In the genomic region with DNA sequence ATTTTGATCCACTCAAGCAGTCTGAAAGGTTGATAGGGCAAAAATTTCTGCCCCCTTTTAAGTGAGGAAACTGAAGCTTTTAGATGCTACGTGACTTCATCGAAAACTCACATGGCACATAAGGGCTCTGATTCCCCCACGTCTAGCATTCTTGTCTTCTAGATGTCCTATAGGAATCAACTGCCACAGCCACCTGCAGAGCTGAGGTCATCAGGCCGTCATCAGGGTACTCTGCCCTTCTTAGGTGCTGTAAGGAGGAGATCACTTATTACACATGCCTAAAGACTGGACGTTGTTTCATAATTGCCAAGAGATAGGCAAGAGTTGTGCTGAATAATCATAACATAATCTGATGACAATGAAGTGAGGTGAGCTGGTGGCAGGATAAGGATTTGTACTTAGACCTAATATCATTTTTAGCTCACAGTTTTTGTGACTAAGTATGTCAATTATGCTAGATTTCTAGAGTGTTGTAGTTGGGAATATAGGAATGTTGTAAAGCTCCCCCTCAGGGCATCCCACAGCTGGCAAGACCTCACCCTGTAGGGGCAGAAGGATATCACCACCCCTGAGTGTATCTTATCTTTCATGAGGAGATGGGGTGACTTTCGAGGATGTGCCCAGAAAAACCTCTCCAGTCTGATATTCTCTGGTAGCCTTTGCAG, we compare ENCODE assay signal across 14 cellular contexts.
DNase-seq lines count a peak whose midpoint lies in the region; ATAC-seq and TF ChIP-seq lines count a peak whose summit lies in the region.
"Had no signal": no experiment of that assay in that cellular context is flagged by ENCODE, and none has a peak within 500 bp of the region (broad histone marks: within the 10 kb centered on the region; RNA-seq: fewer than 3 reads in every experiment).

No MANE protein-coding gene starts in this region.

- POLR2A ChIA-PET in OCI-LY7 (lab: Charles Lee), result interaction anchor here (0.6 to 1.1 kb wide), 5 partner anchors 8 to 1008 kb away, joined by 3 to 4 read pairs (median 3); no protein-coding TSS in a partner anchor

- no peaks in the 10 kb centered on the region for H3K79me2 ChIP-seq in OCI-LY7 (ENCODE audit: insufficient read depth, low read depth, low read length)

- BruUV-seq in OCI-LY7 (replicated peaks; lab: Mats Ljungman, UMichigan), result no TSS peak

- no peaks in the 10 kb centered on the region for H3K9me2 ChIP-seq in OCI-LY7 (ENCODE audit: insufficient read depth, low read length)

- no peaks in the 10 kb centered on the region for H3K27me3 ChIP-seq in RWPE2 (ENCODE audit: insufficient read depth, poor library complexity, severe bottlenecking)
- H3K27me3 ChIP-seq: BLaER1 treated with 17β-estradiol and CSF1 and Interleukin-3, amounts not matched to agents 10 nM and 100 nM had no signal

- H4K20me1 ChIP-seq in OCI-LY7 (ENCODE audit: insufficient read depth, low read length), result no peaks in the 10 kb centered on the region
- H4K20me1 ChIP-seq: BLaER1 treated with 17β-estradiol and CSF1 and Interleukin-3, amounts not matched to agents 10 nM and 100 nM had no signal

- DNase-seq in EL, result peak; percentile 54
- DNase-seq in M059J (ENCODE audit: low read depth), result peak; percentile 57
- no peak for DNase-seq in RWPE2 (ENCODE audit: low spot score)
- DNase-seq in left colon, result no peak
- DNase-seq in left lobe of liver (ENCODE audit: low spot score), result no peak
- no peak for DNase-seq in OCI-LY7 (ENCODE audit: low spot score)
- DNase-seq: Calu3; CD8-positive, alpha-beta T cell; DMS79 treated with DMSO at 0.1 percent for 48 hours; GDM1; HCEC 1CT had no signal

- no peak overlapping the region for H3K4me2 ChIP-seq in OCI-LY7 (ENCODE audit: low read length)
- H3K4me2 ChIP-seq: BLaER1 treated with 17β-estradiol and CSF1 and Interleukin-3, amounts not matched to agents 10 nM and 100 nM; GM23338 had no signal

- H3K4me3 ChIP-seq in RWPE2 (ENCODE audit: severe bottlenecking) (no peak overlapping the region), OCI-LY7 (ENCODE audit: low read depth, low read length, poor library complexity, severe bottlenecking) (no peak overlapping the region)
- H3K4me3 ChIP-seq: BLaER1 treated with 17β-estradiol and CSF1 and Interleukin-3, amounts not matched to agents 10 nM and 100 nM; GM23338 had no signal

- intact Hi-C loops in left colon (cut with DNase I, micrococcal nuclease), result no loop called here
- intact Hi-C loops in OCI-LY7 (cut with micrococcal nuclease; ENCODE audit: unreplicated experiment), result no loop called here

- H3K27ac ChIP-seq in RWPE2 (ENCODE audit: poor library complexity, severe bottlenecking), result no peak overlapping the region
- H3K27ac ChIP-seq in OCI-LY7 (ENCODE audit: low read depth, low read length, poor library complexity, severe bottlenecking), result no peak overlapping the region
- H3K27ac ChIP-seq: BLaER1 treated with 17β-estradiol and CSF1 and Interleukin-3, amounts not matched to agents 10 nM and 100 nM had no signal

- H3K9me3 ChIP-seq in RWPE2 (ENCODE audit: severe bottlenecking) (no peaks in the 10 kb centered on the region), OCI-LY7 (ENCODE audit: low read length) (no peaks in the 10 kb centered on the region)
- H3K9me3 ChIP-seq: BLaER1 treated with 17β-estradiol and CSF1 and Interleukin-3, amounts not matched to agents 10 nM and 100 nM had no signal

- no peak for TF ChIP-seq CTCF in RWPE2 (IDR thresholded peaks at IDR 0.05; ENCODE audit: poor library complexity, severe bottlenecking)
- TF ChIP-seq CTCF in OCI-LY7 (conservative IDR thresholded peaks at IDR 0.05; ENCODE audit: low read length), result no peak

- H3K4me1 ChIP-seq in RWPE2 (ENCODE audit: insufficient read depth, poor library complexity, severe bottlenecking) (peaks cover 9% of the 10 kb centered on the region), OCI-LY7 (ENCODE audit: insufficient read depth, low read length, poor library complexity, severe bottlenecking) (no peaks in the 10 kb centered on the region)

- CTCF ChIA-PET in OCI-LY7 (lab: Charles Lee; ENCODE audit: unreplicated experiment), result no interaction called here

- H2AFZ ChIP-seq in OCI-LY7 (ENCODE audit: low read length), result no peak overlapping the region
- H2AFZ ChIP-seq: GM23338 had no signal

- peak; percentile 42; the same call in 2 of the 3 replicates for ATAC-seq in RWPE2 (ENCODE audit: low read depth)
- no peak for ATAC-seq in left colon
- ATAC-seq in left lobe of liver, result no peak
- ATAC-seq: CD8-positive, alpha-beta T cell; GM23338; HepG2 had no signal

- H3K36me3 ChIP-seq in RWPE2 (ENCODE audit: low read depth) (no peaks in the 10 kb centered on the region), OCI-LY7 (ENCODE audit: insufficient read depth, low read length) (no peaks in the 10 kb centered on the region)
- H3K36me3 ChIP-seq: BLaER1 treated with 17β-estradiol and CSF1 and Interleukin-3, amounts not matched to agents 10 nM and 100 nM had no signal

Comparison
In these comparisons a context has a peak if more than half of its experiments do, and no peak if none do; other contexts are left out.
1. DNase-seq: peak in EL (single experiment) and M059J (single experiment); none in RWPE2 (single experiment), left colon (0 of 2), left lobe of liver (single experiment) and OCI-LY7 (single experiment).